ENCODE assay signal across 1 cellular context in the genomic region with DNA sequence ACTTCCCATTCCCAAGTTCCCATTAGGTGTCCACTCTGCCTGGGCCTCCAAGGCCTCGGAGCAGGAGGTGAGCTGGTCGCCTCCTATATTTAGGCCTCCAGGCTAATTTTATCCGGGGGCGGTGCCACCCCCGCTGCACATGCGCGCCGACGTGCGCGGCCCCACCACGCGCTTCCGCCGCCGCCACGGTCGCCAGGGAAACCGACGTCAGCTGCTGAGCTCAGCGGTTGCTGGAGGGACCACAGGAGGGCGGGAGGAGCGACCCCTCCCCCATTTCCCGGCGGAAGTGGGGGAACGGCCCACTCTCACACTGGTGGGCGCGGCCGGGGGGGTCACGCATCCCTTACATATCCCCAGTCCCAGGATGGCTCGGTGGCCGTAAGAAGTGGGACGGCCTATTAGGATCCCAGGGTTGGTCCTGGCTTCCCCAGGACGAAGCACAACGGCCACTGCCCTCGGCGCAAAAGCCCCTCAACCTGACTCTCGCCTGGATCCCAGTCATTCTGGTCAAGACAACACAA.
TF ChIP-seq lines count a peak whose summit lies in the region.

No MANE protein-coding gene starts in this region.

TF ChIP-seq in GM12878, 131 proteins besides CTCF, POLR2A, EP300 and RAD21 (continued from another document and continues in another):
- TF ChIP-seq E4F1 (IDR thresholded peaks at IDR 0.05; ENCODE audit: borderline replicate concordance, partially characterized antibody) (no peak), NFXL1 (IDR thresholded peaks at IDR 0.05; ENCODE audit: borderline replicate concordance) (no peak), GABPA (IDR thresholded peaks at IDR 0.05; ENCODE audit: low read depth) (no peak; the same call in 1 of the 2 replicates), PBX3 (IDR thresholded peaks at IDR 0.05; ENCODE audit: insufficient replicate concordance, low read depth, low read length) (peak; percentile 26), BACH1 (IDR thresholded peaks at IDR 0.05; ENCODE audit: borderline replicate concordance) (no peak; the same call in 1 of the 2 replicates), IKZF2 (IDR thresholded peaks at IDR 0.05) (peak; percentile 73 to 76), CHD4 (IDR thresholded peaks at IDR 0.05) (no peak), LARP7 (IDR thresholded peaks at IDR 0.05) (no peak), IRF4 (IDR thresholded peaks at IDR 0.05; ENCODE audit: low read depth, low read length) (peak; percentile 60; the same call in 1 of the 2 replicates), CREB1 (IDR thresholded peaks at IDR 0.05; ENCODE audit: low read depth) (peak; percentile 93), KDM1A (IDR thresholded peaks at IDR 0.05; ENCODE audit: borderline replicate concordance) (no peak), FOXK2 (IDR thresholded peaks at IDR 0.05) (no peak), ZNF217 (IDR thresholded peaks at IDR 0.05) (no peak), KLF5 (IDR thresholded peaks at IDR 0.05; ENCODE audit: partially characterized antibody) (peak; percentile 51), POU2F2 (IDR thresholded peaks at IDR 0.05; ENCODE audit: borderline replicate concordance, low read depth, low read length) (no peak; the same call in 2 of the 3 replicates), GATAD2B (conservative IDR thresholded peaks at IDR 0.05; ENCODE audit: low read depth) (peak; percentile 91), MYB (IDR thresholded peaks at IDR 0.05; ENCODE audit: borderline replicate concordance, low read depth, low read length) (no peak), RFX5 (IDR thresholded peaks at IDR 0.05; ENCODE audit: low read depth, low read length) (peak; percentile 95), BCL11A (IDR thresholded peaks at IDR 0.05; ENCODE audit: low read depth, low read length) (no peak), TCF12 (IDR thresholded peaks at IDR 0.05; ENCODE audit: low read depth, low read length) (peak; percentile 63), USF2 (IDR thresholded peaks at IDR 0.05; ENCODE audit: borderline replicate concordance, low read depth, low read length) (no peak), MTA3 (IDR thresholded peaks at IDR 0.05; ENCODE audit: borderline replicate concordance, low read length) (no peak), NR2C2 (IDR thresholded peaks at IDR 0.05; ENCODE audit: borderline replicate concordance, control insufficient read depth, insufficient read length, low read depth) (no peak), ESRRA (IDR thresholded peaks at IDR 0.05; ENCODE audit: low read length) (no peak), ASH2L (IDR thresholded peaks at IDR 0.05; ENCODE audit: borderline replicate concordance, low read depth) (no peak), MAX (IDR thresholded peaks at IDR 0.05; ENCODE audit: low read depth, low read length) (peak; percentile 86; the same call in 1 of the 2 replicates), JUNB (IDR thresholded peaks at IDR 0.05) (no peak), ZNF687 (IDR thresholded peaks at IDR 0.05) (peak; percentile 26; the same call in 1 of the 2 replicates), MLLT1 (IDR thresholded peaks at IDR 0.05) (0 out of 2 replicates have a peak, but pooled peaks have one; percentile 53)
- TF ChIP-seq, protein P1, sequence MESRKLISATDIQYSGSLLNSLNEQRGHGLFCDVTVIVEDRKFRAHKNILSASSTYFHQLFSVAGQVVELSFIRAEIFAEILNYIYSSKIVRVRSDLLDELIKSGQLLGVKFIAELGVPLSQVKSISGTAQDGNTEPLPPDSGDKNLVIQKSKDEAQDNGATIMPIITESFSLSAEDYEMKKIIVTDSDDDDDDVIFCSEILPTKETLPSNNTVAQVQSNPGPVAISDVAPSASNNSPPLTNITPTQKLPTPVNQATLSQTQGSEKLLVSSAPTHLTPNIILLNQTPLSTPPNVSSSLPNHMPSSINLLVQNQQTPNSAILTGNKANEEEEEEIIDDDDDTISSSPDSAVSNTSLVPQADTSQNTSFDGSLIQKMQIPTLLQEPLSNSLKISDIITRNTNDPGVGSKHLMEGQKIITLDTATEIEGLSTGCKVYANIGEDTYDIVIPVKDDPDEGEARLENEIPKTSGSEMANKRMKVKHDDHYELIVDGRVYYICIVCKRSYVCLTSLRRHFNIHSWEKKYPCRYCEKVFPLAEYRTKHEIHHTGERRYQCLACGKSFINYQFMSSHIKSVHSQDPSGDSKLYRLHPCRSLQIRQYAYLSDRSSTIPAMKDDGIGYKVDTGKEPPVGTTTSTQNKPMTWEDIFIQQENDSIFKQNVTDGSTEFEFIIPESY (IDR thresholded peaks at IDR 0.05), result no peak
- TF ChIP-seq, protein P2, sequence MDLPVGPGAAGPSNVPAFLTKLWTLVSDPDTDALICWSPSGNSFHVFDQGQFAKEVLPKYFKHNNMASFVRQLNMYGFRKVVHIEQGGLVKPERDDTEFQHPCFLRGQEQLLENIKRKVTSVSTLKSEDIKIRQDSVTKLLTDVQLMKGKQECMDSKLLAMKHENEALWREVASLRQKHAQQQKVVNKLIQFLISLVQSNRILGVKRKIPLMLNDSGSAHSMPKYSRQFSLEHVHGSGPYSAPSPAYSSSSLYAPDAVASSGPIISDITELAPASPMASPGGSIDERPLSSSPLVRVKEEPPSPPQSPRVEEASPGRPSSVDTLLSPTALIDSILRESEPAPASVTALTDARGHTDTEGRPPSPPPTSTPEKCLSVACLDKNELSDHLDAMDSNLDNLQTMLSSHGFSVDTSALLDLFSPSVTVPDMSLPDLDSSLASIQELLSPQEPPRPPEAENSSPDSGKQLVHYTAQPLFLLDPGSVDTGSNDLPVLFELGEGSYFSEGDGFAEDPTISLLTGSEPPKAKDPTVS (IDR thresholded peaks at IDR 0.05; ENCODE audit: low read depth, low read length), result no peak
- TF ChIP-seq, protein P3, sequence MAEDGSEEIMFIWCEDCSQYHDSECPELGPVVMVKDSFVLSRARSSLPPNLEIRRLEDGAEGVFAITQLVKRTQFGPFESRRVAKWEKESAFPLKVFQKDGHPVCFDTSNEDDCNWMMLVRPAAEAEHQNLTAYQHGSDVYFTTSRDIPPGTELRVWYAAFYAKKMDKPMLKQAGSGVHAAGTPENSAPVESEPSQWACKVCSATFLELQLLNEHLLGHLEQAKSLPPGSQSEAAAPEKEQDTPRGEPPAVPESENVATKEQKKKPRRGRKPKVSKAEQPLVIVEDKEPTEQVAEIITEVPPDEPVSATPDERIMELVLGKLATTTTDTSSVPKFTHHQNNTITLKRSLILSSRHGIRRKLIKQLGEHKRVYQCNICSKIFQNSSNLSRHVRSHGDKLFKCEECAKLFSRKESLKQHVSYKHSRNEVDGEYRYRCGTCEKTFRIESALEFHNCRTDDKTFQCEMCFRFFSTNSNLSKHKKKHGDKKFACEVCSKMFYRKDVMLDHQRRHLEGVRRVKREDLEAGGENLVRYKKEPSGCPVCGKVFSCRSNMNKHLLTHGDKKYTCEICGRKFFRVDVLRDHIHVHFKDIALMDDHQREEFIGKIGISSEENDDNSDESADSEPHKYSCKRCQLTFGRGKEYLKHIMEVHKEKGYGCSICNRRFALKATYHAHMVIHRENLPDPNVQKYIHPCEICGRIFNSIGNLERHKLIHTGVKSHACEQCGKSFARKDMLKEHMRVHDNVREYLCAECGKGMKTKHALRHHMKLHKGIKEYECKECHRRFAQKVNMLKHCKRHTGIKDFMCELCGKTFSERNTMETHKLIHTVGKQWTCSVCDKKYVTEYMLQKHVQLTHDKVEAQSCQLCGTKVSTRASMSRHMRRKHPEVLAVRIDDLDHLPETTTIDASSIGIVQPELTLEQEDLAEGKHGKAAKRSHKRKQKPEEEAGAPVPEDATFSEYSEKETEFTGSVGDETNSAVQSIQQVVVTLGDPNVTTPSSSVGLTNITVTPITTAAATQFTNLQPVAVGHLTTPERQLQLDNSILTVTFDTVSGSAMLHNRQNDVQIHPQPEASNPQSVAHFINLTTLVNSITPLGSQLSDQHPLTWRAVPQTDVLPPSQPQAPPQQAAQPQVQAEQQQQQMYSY (CRISPR knock-in tag; IDR thresholded peaks at IDR 0.05), result no peak
- TF ChIP-seq, protein P4, sequence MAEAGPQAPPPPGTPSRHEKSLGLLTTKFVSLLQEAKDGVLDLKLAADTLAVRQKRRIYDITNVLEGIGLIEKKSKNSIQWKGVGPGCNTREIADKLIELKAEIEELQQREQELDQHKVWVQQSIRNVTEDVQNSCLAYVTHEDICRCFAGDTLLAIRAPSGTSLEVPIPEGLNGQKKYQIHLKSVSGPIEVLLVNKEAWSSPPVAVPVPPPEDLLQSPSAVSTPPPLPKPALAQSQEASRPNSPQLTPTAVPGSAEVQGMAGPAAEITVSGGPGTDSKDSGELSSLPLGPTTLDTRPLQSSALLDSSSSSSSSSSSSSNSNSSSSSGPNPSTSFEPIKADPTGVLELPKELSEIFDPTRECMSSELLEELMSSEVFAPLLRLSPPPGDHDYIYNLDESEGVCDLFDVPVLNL (IDR thresholded peaks at IDR 0.05; ENCODE audit: low read depth, low read length), result no peak
